1 cellular context compared by ENCODE assay signal in genomic region chr1:118979754-118980270, GRCh38.
TF ChIP-seq lines count a peak whose summit lies in the region.

No MANE protein-coding gene starts in this region.

TF ChIP-seq in GM12878, 131 proteins besides CTCF, POLR2A, EP300 and RAD21:
- no peak for TF ChIP-seq ELK1 (IDR thresholded peaks at IDR 0.05; ENCODE audit: low read depth, low read length)
- TF ChIP-seq NFIC (IDR thresholded peaks at IDR 0.05; ENCODE audit: low read depth, low read length), result no peak
